In the genomic region with DNA sequence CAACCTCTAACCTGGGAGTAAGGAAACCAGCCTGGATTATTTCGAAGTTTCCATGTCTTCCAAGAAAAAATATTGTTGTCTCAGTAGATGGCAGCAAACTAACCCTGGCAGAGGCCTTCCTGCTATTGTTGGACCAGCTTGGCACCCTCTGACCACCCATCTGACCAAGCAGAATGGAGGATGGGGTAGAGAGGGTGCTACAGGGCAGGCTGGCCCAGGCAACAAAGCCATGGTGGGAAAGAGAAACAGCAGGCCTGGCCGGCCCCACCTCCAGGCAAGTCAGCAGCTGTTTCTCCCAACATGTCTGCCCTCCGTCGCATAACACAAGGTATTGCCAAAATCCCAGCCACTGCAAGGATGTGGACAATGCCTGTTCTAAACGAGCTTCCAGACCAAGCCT, we compare ENCODE assay signal across 7 cellular contexts.
A peak's percentile ranks its signal among the peaks of the same experiment; 100 is the strongest.
DNase-seq lines count a peak whose midpoint lies in the region; ATAC-seq, FAIRE-seq and TF ChIP-seq lines count a peak whose summit lies in the region.

No MANE protein-coding gene starts in this region.

- H3K4me1 ChIP-seq in MM.1S (ENCODE audit: low read length): peaks cover 26% of the 10 kb centered on the region
- peaks cover 71% of the 10 kb centered on the region for H3K4me1 ChIP-seq in right cardiac atrium (ENCODE audit: control insufficient read depth, insufficient read depth, low read length)

- peaks cover 71% of the 10 kb centered on the region for H3K79me2 ChIP-seq in MM.1S (ENCODE audit: low read length)

- H3K4me3 ChIP-seq in MM.1S (ENCODE audit: low read length) (no peak overlapping the region), right cardiac atrium (ENCODE audit: low read length) (no peak overlapping the region)

- no peaks in the 10 kb centered on the region for H3K9me2 ChIP-seq in MM.1S (replicated peaks; ENCODE audit: insufficient read depth, low read length)

- peak; percentile 10 to 17 for ATAC-seq in right cardiac atrium
- no peak for ATAC-seq in stimulated activated naive B cell treated with anti-CD40 and anti-IgM and Interleukin-4, amounts not matched to agents 10 μg/mL and 1 μg/mL and 100 μg/mL, for 72 hours (replicated peaks)

- peaks cover 87 to 100% of the 10 kb centered on the region in 2 donors for H3K4me1 Mint-ChIP-seq in stimulated activated naive B cell treated with anti-CD40 and anti-IgM and Interleukin-4, amounts not matched to agents 10 μg/mL and 1 μg/mL and 100 μg/mL, for 72 hours

- H3K27me3 ChIP-seq in MM.1S (replicated peaks; ENCODE audit: insufficient read depth, low read length) (no peaks in the 10 kb centered on the region), right cardiac atrium (ENCODE audit: control insufficient read depth, insufficient read depth) (no peaks in the 10 kb centered on the region)

- H3K9me3 ChIP-seq in MM.1S (replicated peaks; ENCODE audit: insufficient read depth, low read length) (no peaks in the 10 kb centered on the region), right cardiac atrium (ENCODE audit: control insufficient read depth, low read length) (no peaks in the 10 kb centered on the region)

- H3K9me3 Mint-ChIP-seq in stimulated activated naive B cell treated with anti-CD40 and anti-IgM and Interleukin-4, amounts not matched to agents 10 μg/mL and 1 μg/mL and 100 μg/mL, for 72 hours: no peaks in the 10 kb centered on the region

- no peak for DNase-seq in MM.1S
- DNase-seq in amygdala (lab: John Stamatoyannopoulos, UW): peak in 40 of 56 donors; percentile 18 to 81 (median 54)
- DNase-seq in right cardiac atrium: peak; percentile 70 to 79 (median 75)
- DNase-seq in stimulated activated naive B cell treated with anti-CD40 and anti-IgM and Interleukin-4, amounts not matched to agents 10 μg/mL and 1 μg/mL and 100 μg/mL, for 72 hours: no peak
- DNase-seq in HCEC 1CT: no peak
- DNase-seq in stimulated activated CD4-positive, alpha-beta T cell treated with anti-CD3 and anti-CD28 coated beads, Interleukin-1b, Interleukin-23, amount 100 ng/mL, for 48 hours: no peak
- DNase-seq in RCC 7860 (ENCODE audit: low spot score): no peak

- intact Hi-C loops in right cardiac atrium (cut with DNase I): no loop called here

- no peak for FAIRE-seq in RCC 7860 (lab: Jason Lieb, UNC)

- 25% methylated on average over 5 of the region's 5 CpGs for WGBS in right cardiac atrium

- peak overlapping the region; percentile 95 for H3K27ac Mint-ChIP-seq in stimulated activated naive B cell treated with anti-CD40 and anti-IgM and Interleukin-4, amounts not matched to agents 10 μg/mL and 1 μg/mL and 100 μg/mL, for 72 hours

- peak overlapping the region; percentile 17; the same call in 1 of the 2 replicates for H3K9ac ChIP-seq in MM.1S (ENCODE audit: low read length)

- no peaks in the 10 kb centered on the region for H3K27me3 Mint-ChIP-seq in stimulated activated naive B cell treated with anti-CD40 and anti-IgM and Interleukin-4, amounts not matched to agents 10 μg/mL and 1 μg/mL and 100 μg/mL, for 72 hours

- H3K27ac ChIP-seq in MM.1S (ENCODE audit: low read length) (peak overlapping the region; percentile 91; the same call in 1 of the 2 replicates), right cardiac atrium (ENCODE audit: low read length) (peak overlapping the region; percentile 31)

- H4K20me1 ChIP-seq in MM.1S (ENCODE audit: insufficient read depth, low read length): no peaks in the 10 kb centered on the region

- peak overlapping the region; percentile 86; the same call in 1 of the 2 replicates for H3K4me2 ChIP-seq in MM.1S (ENCODE audit: low read depth, low read length)

- peaks cover 8 to 13% of the 10 kb centered on the region in 2 donors for H3K36me3 Mint-ChIP-seq in stimulated activated naive B cell treated with anti-CD40 and anti-IgM and Interleukin-4, amounts not matched to agents 10 μg/mL and 1 μg/mL and 100 μg/mL, for 72 hours

- H2AFZ ChIP-seq in MM.1S (ENCODE audit: low read length): no peak overlapping the region

- H3K36me3 ChIP-seq in MM.1S (replicated peaks; ENCODE audit: insufficient read depth, low read length): no peaks in the 10 kb centered on the region

- H3F3A ChIP-seq in MM.1S (ENCODE audit: insufficient read depth, low read length): peaks cover 16% of the 10 kb centered on the region

- no peak for TF ChIP-seq CTCF in MM.1S (IDR thresholded peaks at IDR 0.05; ENCODE audit: low read length)

- H3K4me3 Mint-ChIP-seq in stimulated activated naive B cell treated with anti-CD40 and anti-IgM and Interleukin-4, amounts not matched to agents 10 μg/mL and 1 μg/mL and 100 μg/mL, for 72 hours: no peak overlapping the region

Comparison
In these comparisons a context has a peak if more than half of its experiments do, and no peak if none do; other contexts are left out.
1. DNase-seq: peak in amygdala (40 of 56) and right cardiac atrium (3 of 3); none in MM.1S (single experiment), stimulated activated naive B cell treated with anti-CD40 and anti-IgM and Interleukin-4, amounts not matched to agents 10 μg/mL and 1 μg/mL and 100 μg/mL, for 72 hours (single experiment), HCEC 1CT (single experiment), stimulated activated CD4-positive, alpha-beta T cell treated with anti-CD3 and anti-CD28 coated beads, Interleukin-1b, Interleukin-23, amount 100 ng/mL, for 48 hours (single experiment) and RCC 7860 (single experiment).
2. ATAC-seq: peak in right cardiac atrium (2 of 2); none in stimulated activated naive B cell treated with anti-CD40 and anti-IgM and Interleukin-4, amounts not matched to agents 10 μg/mL and 1 μg/mL and 100 μg/mL, for 72 hours (0 of 2).